Comparison of ENCODE assay signal across 17 cellular contexts in genomic region chr4:99594818-99595217, GRCh38. TPM values are rescaled to one million over a fixed set of nuclear protein-coding genes. Genes with fewer than 3 reads are reported as not detected.
DNase-seq lines count a peak whose midpoint lies in the region; ATAC-seq lines count a peak whose summit lies in the region.
"Had no signal": no experiment of that assay in that cellular context is flagged by ENCODE, and none has a peak within 500 bp of the region (broad histone marks: within the 10 kb centered on the region; RNA-seq: fewer than 3 reads in every experiment).

No MANE protein-coding gene starts in this region.

- ATAC-seq in GM18909 (IDR thresholded peaks at IDR 0.05; ENCODE audit: poor library complexity, unreplicated experiment): peak; percentile 50
- ATAC-seq in GM21737 (IDR thresholded peaks at IDR 0.05; ENCODE audit: unreplicated experiment): peak; percentile 30
- peak; percentile 51 for ATAC-seq in HG03354 (IDR thresholded peaks at IDR 0.05; ENCODE audit: poor library complexity, severe bottlenecking, unreplicated experiment)
- ATAC-seq in activated T-cell treated with anti-CD3 and anti-CD28 coated beads, Interleukin-2, amount 50 U/mL, for 72 hours (replicated peaks in 1 of 2): no peak
- no peak for ATAC-seq in activated naive CD8-positive, alpha-beta T cell treated with anti-CD3 and anti-CD28 coated beads, Interleukin-2, amount 50 U/mL, for 24 hours

- no peak overlapping the region for H3K4me3 Mint-ChIP-seq in activated naive CD8-positive, alpha-beta T cell treated with anti-CD3 and anti-CD28 coated beads for 36 hours
- H3K4me3 Mint-ChIP-seq in activated T-cell treated with anti-CD3 and anti-CD28 coated beads, Interleukin-2, amount 50 U/mL, for 72 hours: no peak overlapping the region
- no peak overlapping the region for H3K4me3 Mint-ChIP-seq in activated naive CD8-positive, alpha-beta T cell treated with anti-CD3 and anti-CD28 coated beads, Interleukin-2, amount 50 U/mL, for 24 hours
- H3K4me3 Mint-ChIP-seq: CD4-positive, CD25-positive, alpha-beta regulatory T cell; CD8-positive, alpha-beta memory T cell had no signal

- H3K36me3 Mint-ChIP-seq in activated naive CD8-positive, alpha-beta T cell treated with anti-CD3 and anti-CD28 coated beads for 36 hours: no peaks in the 10 kb centered on the region
- H3K36me3 Mint-ChIP-seq in activated T-cell treated with anti-CD3 and anti-CD28 coated beads, Interleukin-2, amount 50 U/mL, for 72 hours (ENCODE audit: insufficient read depth in 2 of 2): no peaks in the 10 kb centered on the region
- H3K36me3 Mint-ChIP-seq in activated naive CD8-positive, alpha-beta T cell treated with anti-CD3 and anti-CD28 coated beads, Interleukin-2, amount 50 U/mL, for 24 hours (ENCODE audit: low read depth): no peaks in the 10 kb centered on the region
- H3K36me3 Mint-ChIP-seq: CD4-positive, CD25-positive, alpha-beta regulatory T cell; CD8-positive, alpha-beta memory T cell had no signal

- H3K9me3 Mint-ChIP-seq in activated naive CD8-positive, alpha-beta T cell treated with anti-CD3 and anti-CD28 coated beads for 36 hours: no peaks in the 10 kb centered on the region
- H3K9me3 Mint-ChIP-seq in activated T-cell treated with anti-CD3 and anti-CD28 coated beads, Interleukin-2, amount 50 U/mL, for 72 hours: no peaks in the 10 kb centered on the region
- H3K9me3 Mint-ChIP-seq in activated naive CD8-positive, alpha-beta T cell treated with anti-CD3 and anti-CD28 coated beads, Interleukin-2, amount 50 U/mL, for 24 hours: no peaks in the 10 kb centered on the region
- H3K9me3 Mint-ChIP-seq: CD4-positive, CD25-positive, alpha-beta regulatory T cell; CD8-positive, alpha-beta memory T cell had no signal

- peaks cover 4% of the 10 kb centered on the region for H3K27me3 Mint-ChIP-seq in activated naive CD8-positive, alpha-beta T cell treated with anti-CD3 and anti-CD28 coated beads for 36 hours
- H3K27me3 Mint-ChIP-seq in activated T-cell treated with anti-CD3 and anti-CD28 coated beads, Interleukin-2, amount 50 U/mL, for 72 hours (ENCODE audit: low read depth): peaks cover 8% of the 10 kb centered on the region
- H3K27me3 Mint-ChIP-seq in activated naive CD8-positive, alpha-beta T cell treated with anti-CD3 and anti-CD28 coated beads, Interleukin-2, amount 50 U/mL, for 24 hours: no peaks in the 10 kb centered on the region

- no peak for DNase-seq in activated naive CD8-positive, alpha-beta T cell treated with anti-CD3 and anti-CD28 coated beads for 36 hours
- no peak for DNase-seq in activated T-cell treated with anti-CD3 and anti-CD28 coated beads, Interleukin-2, amount 50 U/mL, for 72 hours
- DNase-seq in substantia nigra (lab: John Stamatoyannopoulos, UW): no peak
- DNase-seq in activated naive CD8-positive, alpha-beta T cell treated with anti-CD3 and anti-CD28 coated beads, Interleukin-2, amount 50 U/mL, for 24 hours: no peak
- DNase-seq: ACHN; BE2C; C1 segment of cervical spinal cord; CD4-positive, CD25-positive, alpha-beta regulatory T cell; CD8-positive, alpha-beta memory T cell; COR-L47; GM23248; Kasumi-1; KG1 had no signal

- no peaks in the 10 kb centered on the region for H3K4me1 Mint-ChIP-seq in activated naive CD8-positive, alpha-beta T cell treated with anti-CD3 and anti-CD28 coated beads for 36 hours
- H3K4me1 Mint-ChIP-seq in activated T-cell treated with anti-CD3 and anti-CD28 coated beads, Interleukin-2, amount 50 U/mL, for 72 hours (ENCODE audit: low read depth): no peaks in the 10 kb centered on the region
- H3K4me1 Mint-ChIP-seq in activated naive CD8-positive, alpha-beta T cell treated with anti-CD3 and anti-CD28 coated beads, Interleukin-2, amount 50 U/mL, for 24 hours: no peaks in the 10 kb centered on the region
- H3K4me1 Mint-ChIP-seq: CD4-positive, CD25-positive, alpha-beta regulatory T cell; CD8-positive, alpha-beta memory T cell had no signal

- no peak overlapping the region for H3K27ac ChIP-seq in substantia nigra (ENCODE audit: low read depth, low read length, poor library complexity, severe bottlenecking)
- H3K27ac ChIP-seq: GM23248 had no signal

- no peak overlapping the region for H3K27ac Mint-ChIP-seq in activated naive CD8-positive, alpha-beta T cell treated with anti-CD3 and anti-CD28 coated beads for 36 hours
- no peak overlapping the region for H3K27ac Mint-ChIP-seq in activated T-cell treated with anti-CD3 and anti-CD28 coated beads, Interleukin-2, amount 50 U/mL, for 72 hours
- H3K27ac Mint-ChIP-seq in activated naive CD8-positive, alpha-beta T cell treated with anti-CD3 and anti-CD28 coated beads, Interleukin-2, amount 50 U/mL, for 24 hours: no peak overlapping the region
- H3K27ac Mint-ChIP-seq: CD4-positive, CD25-positive, alpha-beta regulatory T cell; CD8-positive, alpha-beta memory T cell had no signal

RNA-seq across cellular contexts. Expression of gene MTTP, which starts 20.2 kb away (rescaled TPM):
- total RNA-seq in activated naive CD8-positive, alpha-beta T cell treated with anti-CD3 and anti-CD28 coated beads for 36 hours: under 1 TPM; 0.34 to 0.47 TPM
- under 1 TPM; 0.29 to 0.83 TPM for total RNA-seq in activated T-cell treated with anti-CD3 and anti-CD28 coated beads, Interleukin-2, amount 50 U/mL, for 72 hours
- total RNA-seq: CD4-positive, CD25-positive, alpha-beta regulatory T cell; CD8-positive, alpha-beta memory T cell; GM23248; HT-29 had no signal

RNA-seq across cellular contexts. Expression of gene TRMT10A, which starts 31.0 kb away (rescaled TPM):
- 1 to 10 TPM; 8.5 to 8.8 TPM for total RNA-seq in activated naive CD8-positive, alpha-beta T cell treated with anti-CD3 and anti-CD28 coated beads for 36 hours
- total RNA-seq in activated T-cell treated with anti-CD3 and anti-CD28 coated beads, Interleukin-2, amount 50 U/mL, for 72 hours: 1 to 10 TPM; 6.1 to 9.1 TPM

Comparison
In these comparisons a context has a peak if more than half of its experiments do, and no peak if none do; other contexts are left out.
1. ATAC-seq: peak in GM18909 (single experiment), GM21737 (single experiment) and HG03354 (single experiment); none in activated T-cell treated with anti-CD3 and anti-CD28 coated beads, Interleukin-2, amount 50 U/mL, for 72 hours (0 of 2) and activated naive CD8-positive, alpha-beta T cell treated with anti-CD3 and anti-CD28 coated beads, Interleukin-2, amount 50 U/mL, for 24 hours (single experiment).